In genomic region chr4:136484996-136485395, GRCh38 we compare ENCODE assay signal across 16 cellular contexts.
DNase-seq lines count a peak whose midpoint lies in the region; ATAC-seq and TF ChIP-seq lines count a peak whose summit lies in the region.
"Had no signal": no experiment of that assay in that cellular context is flagged by ENCODE, and none has a peak within 500 bp of the region (broad histone marks: within the 10 kb centered on the region; RNA-seq: fewer than 3 reads in every experiment).

No MANE protein-coding gene starts in this region.

- peaks cover 16% of the 10 kb centered on the region for H3K9me3 Mint-ChIP-seq in natural killer cell treated with Interleukin-12 subunit alpha and Interleukin-12 subunit beta and Interleukin-15 and Interleukin-18, amount 100 ng/mL, for 72 hours

- TF ChIP-seq CTCF in GM20000 (IDR thresholded peaks at IDR 0.05; ENCODE audit: extremely low read depth, missing control alignments) = no peak

- H3K27ac Mint-ChIP-seq in natural killer cell treated with Interleukin-12 subunit alpha and Interleukin-12 subunit beta and Interleukin-15 and Interleukin-18, amount 100 ng/mL, for 72 hours = no peak overlapping the region
- H3K27ac Mint-ChIP-seq: HFFc6 had no signal

- no peak overlapping the region for H3K4me3 Mint-ChIP-seq in natural killer cell treated with Interleukin-12 subunit alpha and Interleukin-12 subunit beta and Interleukin-15 and Interleukin-18, amount 100 ng/mL, for 72 hours
- H3K4me3 Mint-ChIP-seq: HFFc6 had no signal

- ATAC-seq in natural killer cell treated with Interleukin-12 subunit alpha and Interleukin-12 subunit beta and Interleukin-15 and Interleukin-18, amount 100 ng/mL, for 72 hours = no peak
- ATAC-seq: Panc1 had no signal

- in situ Hi-C loops in ACHN (cut with HindIII; ENCODE audit: low pct_ligation_motif_present, low pct_unique_long_range_greater_than_20kb, low sequenced_read_pairs) = no loop called here

- no peaks in the 10 kb centered on the region for H3K4me1 Mint-ChIP-seq in natural killer cell treated with Interleukin-12 subunit alpha and Interleukin-12 subunit beta and Interleukin-15 and Interleukin-18, amount 100 ng/mL, for 72 hours (ENCODE audit: low read depth in 2 of 2)

- H3K36me3 Mint-ChIP-seq in natural killer cell treated with Interleukin-12 subunit alpha and Interleukin-12 subunit beta and Interleukin-15 and Interleukin-18, amount 100 ng/mL, for 72 hours = no peaks in the 10 kb centered on the region

- no peaks in the 10 kb centered on the region for H3K27me3 Mint-ChIP-seq in natural killer cell treated with Interleukin-12 subunit alpha and Interleukin-12 subunit beta and Interleukin-15 and Interleukin-18, amount 100 ng/mL, for 72 hours

- DNase-seq in ACHN = peak; percentile 14
- peak; percentile 3 for DNase-seq in M059J (ENCODE audit: low read depth)
- peak; percentile 34 for DNase-seq in dermis blood vessel endothelial cell
- DNase-seq in kidney tubule cell (ENCODE audit: low spot score) = peak; percentile 70
- no peak for DNase-seq in GM20000 (ENCODE audit: low spot score)
- no peak for DNase-seq in retina
- no peak for DNase-seq in A172 (ENCODE audit: low spot score)
- no peak for DNase-seq in natural killer cell treated with Interleukin-12 subunit alpha and Interleukin-12 subunit beta and Interleukin-15 and Interleukin-18, amount 100 ng/mL, for 72 hours (ENCODE audit: low spot score)
- DNase-seq: AML-193, DND-41, HFFc6, MV-4-11, NCI-H1417 treated with DMSO at 0.1 percent for 48 hours, NCI-H2107, SHP77 had no signal

Comparison
In these comparisons a context has a peak if more than half of its experiments do, and no peak if none do; other contexts are left out.
1. DNase-seq: peak in ACHN (single experiment), M059J (single experiment), dermis blood vessel endothelial cell (single experiment) and kidney tubule cell (single experiment); none in GM20000 (single experiment), retina (single experiment), A172 (single experiment) and natural killer cell treated with Interleukin-12 subunit alpha and Interleukin-12 subunit beta and Interleukin-15 and Interleukin-18, amount 100 ng/mL, for 72 hours (single experiment).